25 cellular contexts compared by ENCODE assay signal in the genomic region with DNA sequence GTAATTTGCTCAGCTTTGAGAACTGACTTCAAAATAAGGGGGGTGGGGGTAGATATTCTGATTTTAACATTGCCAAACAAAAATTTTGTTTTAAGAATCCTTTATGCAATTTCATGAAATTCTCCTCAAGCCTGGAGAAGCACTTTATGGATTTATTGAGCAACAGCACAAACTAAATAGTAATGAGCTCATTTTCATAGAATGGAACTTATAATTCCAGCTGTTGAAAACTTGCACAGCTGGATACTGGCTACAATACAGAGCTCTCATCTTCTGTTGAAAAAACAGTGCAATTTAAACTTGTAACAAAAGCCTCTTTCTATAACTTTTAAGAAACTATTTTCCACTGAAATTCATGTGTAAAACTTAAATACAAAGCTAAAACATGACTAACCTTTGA.
"Had no signal": no experiment of that assay in that cellular context is flagged by ENCODE, and none has a peak within 500 bp of the region (broad histone marks: within the 10 kb centered on the region; RNA-seq: fewer than 3 reads in every experiment).

No MANE protein-coding gene starts in this region.

- H3K27me3 ChIP-seq: adrenal gland, ascending aorta, gastrocnemius medialis had no signal

- H3K27ac Mint-ChIP-seq: activated CD4-positive, alpha-beta T cell treated with anti-CD3 and anti-CD28 coated beads, Interleukin-2, amount 10 ng/mL, durations not matched to agents 7 days and 5 days; activated CD8-positive, alpha-beta memory T cell treated with anti-CD3 and anti-CD28 coated beads, Interleukin-2, amount 10 ng/mL, durations not matched to agents 7 days and 5 days; activated CD8-positive, alpha-beta T cell treated with anti-CD3 and anti-CD28 coated beads for 36 hours; activated naive CD4-positive, alpha-beta T cell treated with anti-CD3 and anti-CD28 coated beads, Interleukin-2, amount 50 U/mL, for 24 hours; activated T-helper 1 cell treated with anti-CD3 and anti-CD28 coated beads, Interleukin-12 subunit alpha, Interleukin-12 subunit beta, Interleukin-2, Interleukin-4 antibody, amounts not matched to agents 30 ng/mL and 10 ng/mL and 1 ng/mL, durations not matched to agents 14 hours and 24 hours and 36 hours; naive B cell; T-cell; T-helper 2 cell treated with Interferon-gamma antibody and Interleukin-4, amounts not matched to agents 5 μg/mL and 100 μg/mL, for 36 hours had no signal

- H3K4me1 ChIP-seq: adrenal gland, ascending aorta, gastrocnemius medialis had no signal

- DNase-seq: activated CD4-positive, alpha-beta T cell treated with anti-CD3 and anti-CD28 coated beads, Interleukin-2, amount 10 ng/mL, durations not matched to agents 7 days and 5 days; activated CD8-positive, alpha-beta memory T cell treated with anti-CD3 and anti-CD28 coated beads, Interleukin-2, amount 10 ng/mL, durations not matched to agents 7 days and 5 days; activated CD8-positive, alpha-beta T cell treated with anti-CD3 and anti-CD28 coated beads for 36 hours; activated gamma-delta T cell; activated T-cell treated with anti-CD3 and anti-CD28 coated beads for 4 hours; adrenal gland; gastrocnemius medialis; kidney; naive B cell; occipital lobe; posterior cingulate gyrus; stimulated activated CD4-positive, alpha-beta T cell treated with anti-CD3 and anti-CD28 coated beads, Interleukin-12 subunit alpha, Interleukin-12 subunit beta, amount 100 ng/mL, for 4 hours; stimulated activated CD4-positive, alpha-beta T cell treated with anti-CD3 and anti-CD28 coated beads, Interleukin-4, amount 100 ng/mL, for 4 hours; stimulated activated naive CD8-positive, alpha-beta T cell treated with anti-CD3 and anti-CD28 coated beads, Interleukin-15, Interleukin-2, amounts not matched to agents 100 U/mL and 50 U/mL, for 24 hours; T-cell had no signal

- H3K27ac ChIP-seq: adrenal gland, ascending aorta, coronary artery, epithelial cell of prostate, gastrocnemius medialis, VCaP had no signal

- H3K9me3 Mint-ChIP-seq: activated CD4-positive, alpha-beta T cell treated with anti-CD3 and anti-CD28 coated beads, Interleukin-2, amount 10 ng/mL, durations not matched to agents 7 days and 5 days; activated CD8-positive, alpha-beta T cell treated with anti-CD3 and anti-CD28 coated beads for 36 hours; activated naive CD4-positive, alpha-beta T cell treated with anti-CD3 and anti-CD28 coated beads, Interleukin-2, amount 50 U/mL, for 24 hours; activated T-helper 1 cell treated with anti-CD3 and anti-CD28 coated beads, Interleukin-12 subunit alpha, Interleukin-12 subunit beta, Interleukin-2, Interleukin-4 antibody, amounts not matched to agents 30 ng/mL and 10 ng/mL and 1 ng/mL, durations not matched to agents 14 hours and 24 hours and 36 hours; central memory CD8-positive, alpha-beta T cell; T-cell; T-helper 2 cell treated with Interferon-gamma antibody and Interleukin-4, amounts not matched to agents 5 μg/mL and 100 μg/mL, for 36 hours had no signal

- H3K36me3 ChIP-seq: adrenal gland, ascending aorta, gastrocnemius medialis had no signal

- H3K9me3 ChIP-seq: adrenal gland, ascending aorta, gastrocnemius medialis had no signal

- H3K27me3 Mint-ChIP-seq: activated CD8-positive, alpha-beta T cell treated with anti-CD3 and anti-CD28 coated beads for 36 hours had no signal

- H3K36me3 Mint-ChIP-seq: activated CD8-positive, alpha-beta memory T cell treated with anti-CD3 and anti-CD28 coated beads, Interleukin-2, amount 10 ng/mL, durations not matched to agents 7 days and 5 days; naive B cell; T-cell had no signal

- ATAC-seq: activated CD4-positive, CD25-positive, alpha-beta regulatory T cell treated with anti-CD3 and anti-CD28 coated beads, Interleukin-2, amount 50 U/mL, for 24 hours; activated CD8-positive, alpha-beta memory T cell treated with anti-CD3 and anti-CD28 coated beads, Interleukin-2, amount 10 ng/mL, durations not matched to agents 7 days and 5 days; activated CD8-positive, alpha-beta T cell treated with anti-CD3 and anti-CD28 coated beads for 36 hours; gastrocnemius medialis; stimulated activated naive CD8-positive, alpha-beta T cell treated with anti-CD3 and anti-CD28 coated beads, Interleukin-15, Interleukin-2, amounts not matched to agents 100 U/mL and 50 U/mL, for 24 hours; T-cell had no signal

- H3K4me3 Mint-ChIP-seq: activated CD4-positive, alpha-beta T cell treated with anti-CD3 and anti-CD28 coated beads, Interleukin-2, amount 10 ng/mL, durations not matched to agents 7 days and 5 days; activated CD8-positive, alpha-beta memory T cell treated with anti-CD3 and anti-CD28 coated beads, Interleukin-2, amount 10 ng/mL, durations not matched to agents 7 days and 5 days; activated CD8-positive, alpha-beta T cell treated with anti-CD3 and anti-CD28 coated beads for 36 hours; activated naive CD4-positive, alpha-beta T cell treated with anti-CD3 and anti-CD28 coated beads, Interleukin-2, amount 50 U/mL, for 24 hours; activated T-helper 1 cell treated with anti-CD3 and anti-CD28 coated beads, Interleukin-12 subunit alpha, Interleukin-12 subunit beta, Interleukin-2, Interleukin-4 antibody, amounts not matched to agents 30 ng/mL and 10 ng/mL and 1 ng/mL, durations not matched to agents 14 hours and 24 hours and 36 hours; central memory CD8-positive, alpha-beta T cell; naive B cell; T-cell; T-helper 2 cell treated with Interferon-gamma antibody and Interleukin-4, amounts not matched to agents 5 μg/mL and 100 μg/mL, for 36 hours had no signal

- H3K4me1 Mint-ChIP-seq: activated CD4-positive, alpha-beta T cell treated with anti-CD3 and anti-CD28 coated beads, Interleukin-2, amount 10 ng/mL, durations not matched to agents 7 days and 5 days; activated CD8-positive, alpha-beta memory T cell treated with anti-CD3 and anti-CD28 coated beads, Interleukin-2, amount 10 ng/mL, durations not matched to agents 7 days and 5 days; activated naive CD4-positive, alpha-beta T cell treated with anti-CD3 and anti-CD28 coated beads, Interleukin-2, amount 50 U/mL, for 24 hours; central memory CD8-positive, alpha-beta T cell; T-cell had no signal

- H3K4me3 ChIP-seq: adrenal gland, ascending aorta, coronary artery, gastrocnemius medialis, lung had no signal
